20 cellular contexts compared by ENCODE assay signal in genomic region chr18:3234457-3234856, GRCh38. TPM values are rescaled to one million over a fixed set of nuclear protein-coding genes. Genes with fewer than 3 reads are reported as not detected.
DNase-seq lines count a peak whose midpoint lies in the region; ATAC-seq and TF ChIP-seq lines count a peak whose summit lies in the region.
"Had no signal": no experiment of that assay in that cellular context is flagged by ENCODE, and none has a peak within 500 bp of the region (broad histone marks: within the 10 kb centered on the region; RNA-seq: fewer than 3 reads in every experiment).

No MANE protein-coding gene starts in this region.

- no peaks in the 10 kb centered on the region for H3K9me2 ChIP-seq in Loucy (replicated peaks; ENCODE audit: low read depth, low read length)

- H3K9ac ChIP-seq in Loucy (ENCODE audit: low read depth, low read length, poor library complexity, severe bottlenecking), result no peak overlapping the region

- no peaks in the 10 kb centered on the region for H3F3A ChIP-seq in Loucy (ENCODE audit: low read depth)

- ATAC-seq in gastrocnemius medialis, result no peak
- ATAC-seq: A549, GM12878, SK-N-SH treated with all-trans-retinoic acid at 6 μM for 48 hours had no signal

- no peak for TF ChIP-seq POLR2A in gastrocnemius medialis (IDR thresholded peaks at IDR 0.05)
- TF ChIP-seq POLR2A in suprapubic skin (IDR thresholded peaks at IDR 0.05), result no peak

- peak; percentile 24 for DNase-seq in activated CD4-positive, alpha-beta T cell treated with anti-CD3 and anti-CD28 coated beads for 48 hours
- DNase-seq in activated CD4-positive, alpha-beta T cell treated with anti-CD3 and anti-CD28 coated beads for 4 hours, result no peak
- DNase-seq in head of caudate nucleus (peak; percentile 39 to 92 (median 72)), nucleus accumbens (lab: John Stamatoyannopoulos, UW) (peak in 38 of 56 donors; percentile 2 to 75 (median 26)), gastrocnemius medialis (no peak), suprapubic skin (ENCODE audit: low spot score in 2 of 2) (no peak), NCI-H524 treated with DMSO at 0.1 percent for 48 hours (lab: John Stamatoyannopoulos, UW) (no peak)
- DNase-seq: BE2C, DND-41, Karpas-422, NCI-H1048, NCI-H1436, NCI-H1930, NCI-H2171, NCI-H526, Peyer's patch had no signal

- no peak overlapping the region for H3K4me3 ChIP-seq in Loucy (ENCODE audit: low read length, poor library complexity, severe bottlenecking)
- H3K4me3 ChIP-seq in gastrocnemius medialis, result no peak overlapping the region
- no peak overlapping the region for H3K4me3 ChIP-seq in suprapubic skin
- H3K4me3 ChIP-seq: A549, GM12878, Peyer's patch had no signal

- H3K27me3 ChIP-seq in Loucy (ENCODE audit: insufficient read depth, low read length, poor library complexity, severe bottlenecking), result no peaks in the 10 kb centered on the region
- H3K27me3 ChIP-seq in gastrocnemius medialis, result no peaks in the 10 kb centered on the region
- no peaks in the 10 kb centered on the region for H3K27me3 ChIP-seq in suprapubic skin
- H3K27me3 ChIP-seq: BE2C, Peyer's patch had no signal

- H3K9me3 ChIP-seq in Loucy (ENCODE audit: insufficient read depth, low read depth, low read length), result no peaks in the 10 kb centered on the region
- H3K9me3 ChIP-seq in gastrocnemius medialis, result no peaks in the 10 kb centered on the region
- no peaks in the 10 kb centered on the region for H3K9me3 ChIP-seq in suprapubic skin
- H3K9me3 ChIP-seq: A549, BE2C, Peyer's patch had no signal

- in situ Hi-C loops in gastrocnemius medialis (cut with MboI; ENCODE audit: low sequenced_read_pairs in 4 of 4), result loop anchor here in 1 of 4 donors (25.0 kb wide), 1 partner anchor 472 kb away; no protein-coding TSS in a partner anchor

- no peak for TF ChIP-seq EP300 in suprapubic skin (IDR thresholded peaks at IDR 0.05)

- peak overlapping the region; percentile 10 for H3K4me2 ChIP-seq in Loucy (ENCODE audit: low read depth, low read length, poor library complexity, severe bottlenecking)
- H3K4me2 ChIP-seq: A549 had no signal

- H3K4me1 ChIP-seq in Loucy (ENCODE audit: insufficient read depth, low read length, poor library complexity, severe bottlenecking) (peaks cover 17% of the 10 kb centered on the region), gastrocnemius medialis (peaks cover 4 to 9% of the 10 kb centered on the region in 2 donors), suprapubic skin (peaks cover 9% of the 10 kb centered on the region)
- H3K4me1 ChIP-seq: A549, BE2C, Peyer's patch had no signal

- H3K27ac ChIP-seq in gastrocnemius medialis, result no peak overlapping the region
- no peak overlapping the region for H3K27ac ChIP-seq in suprapubic skin
- H3K27ac ChIP-seq: A549 had no signal

- intact Hi-C loops in head of caudate nucleus (cut with DNase I) (no loop called here), gastrocnemius medialis (cut with DNase I; ENCODE audit: low total_unique reads) (no loop called here)

- H4K20me1 ChIP-seq in Loucy (ENCODE audit: insufficient read depth, low read length, poor library complexity, severe bottlenecking), result no peaks in the 10 kb centered on the region

- WGBS in suprapubic skin, result 20% methylated on average over 5 of the region's 5 CpGs

- H2AFZ ChIP-seq in Loucy (ENCODE audit: low read length), result no peak overlapping the region

- TF ChIP-seq CTCF in Loucy (conservative IDR thresholded peaks at IDR 0.05; ENCODE audit: low read length) (no peak), gastrocnemius medialis (IDR thresholded peaks at IDR 0.05 in 4 of 5, conservative IDR thresholded peaks at IDR 0.05 in 1 of 5) (no peak), suprapubic skin (IDR thresholded peaks at IDR 0.05) (no peak)

- H3K36me3 ChIP-seq in Loucy (ENCODE audit: insufficient read depth, low read length) (no peaks in the 10 kb centered on the region), gastrocnemius medialis (no peaks in the 10 kb centered on the region), suprapubic skin (no peaks in the 10 kb centered on the region)
- H3K36me3 ChIP-seq: BE2C, Peyer's patch had no signal

- no peaks in the 10 kb centered on the region for H3K79me2 ChIP-seq in Loucy (ENCODE audit: insufficient read depth, low read length)

RNA-seq across cellular contexts. Expression of gene MYL12A, which starts 13.1 kb away (rescaled TPM):
- 1,000 to 10,000 TPM in 2 of 4 donors, 100 to 1,000 TPM in 2; 526 to 2,307 (median 1,474) TPM for total RNA-seq in gastrocnemius medialis
- total RNA-seq in suprapubic skin, result 100 to 1,000 TPM; 190 to 259 (median 242) TPM

RNA-seq across cellular contexts. Expression of gene MYOM1, which starts 14.7 kb away (rescaled TPM):
- total RNA-seq in gastrocnemius medialis, result 100 to 1,000 TPM; 245 to 307 (median 273) TPM
- 1 to 10 TPM in 3 of 4 donors, under 1 TPM in 1; 0.99 to 2.1 (median 1.6) TPM for total RNA-seq in suprapubic skin

RNA-seq across cellular contexts. Expression of gene MYL12B, which starts 27.5 kb away (rescaled TPM):
- total RNA-seq in gastrocnemius medialis (100 to 1,000 TPM; 100 to 293 (median 185) TPM), suprapubic skin (100 to 1,000 TPM; 182 to 333 (median 295) TPM)

Comparison
In these comparisons a context has a peak if more than half of its experiments do, and no peak if none do; other contexts are left out.
1. DNase-seq: peak in activated CD4-positive, alpha-beta T cell treated with anti-CD3 and anti-CD28 coated beads for 48 hours (single experiment), head of caudate nucleus (42 of 42) and nucleus accumbens (38 of 56); none in activated CD4-positive, alpha-beta T cell treated with anti-CD3 and anti-CD28 coated beads for 4 hours (0 of 2), gastrocnemius medialis (0 of 2), suprapubic skin (0 of 2) and NCI-H524 treated with DMSO at 0.1 percent for 48 hours (single experiment).
2. RNA of gene MYOM1, which starts 14.7 kb away (total RNA-seq): 245 to 307 TPM in gastrocnemius medialis; 0.99 to 2.1 TPM in suprapubic skin; every median in the first group is over 10 times any median in the second.